7 cellular contexts compared by ENCODE assay signal in genomic region chr7:129596386-129596785, GRCh38. TPM values are rescaled to one million over a fixed set of nuclear protein-coding genes. Genes with fewer than 3 reads are reported as not detected.
DNase-seq lines count a peak whose midpoint lies in the region; ATAC-seq, FAIRE-seq and TF ChIP-seq lines count a peak whose summit lies in the region.
"Not testable (repeated sequence)": the region's sequence is repeated elsewhere in the genome, so short reads cannot be mapped to it uniquely, and the experiment has no call there.

No MANE protein-coding gene starts in this region.

- H3K4me3 Mint-ChIP-seq in astrocyte (ENCODE audit: unreplicated experiment) = not testable (repeated sequence)

- H3K9me2 ChIP-seq in PC-3 (replicated peaks; ENCODE audit: low read length) = not testable (repeated sequence)

- not testable (repeated sequence) for ATAC-seq in PC-3

- not testable (repeated sequence) for H4K20me1 ChIP-seq in PC-3 (ENCODE audit: low read length); astrocyte (ENCODE audit: insufficient read depth, low read length)

- peak; percentile 75 for DNase-seq in Daoy (ENCODE audit: low read depth)
- DNase-seq in GOT3 (lab: John Stamatoyannopoulos, UW) = peak; percentile 9
- peak; percentile 55 for DNase-seq in HT1080 (ENCODE audit: low read depth)
- DNase-seq in PC-3 = peak; percentile 30
- peak; percentile 36 for DNase-seq in astrocyte (ENCODE audit: low read depth)
- peak; percentile 36 for DNase-seq in bronchial epithelial cell (ENCODE audit: low read depth)
- peak; percentile 21 for DNase-seq in kidney tubule cell (ENCODE audit: low spot score)

- intact Hi-C loops in PC-3 (cut with micrococcal nuclease) = loop anchor here (5.0 kb wide), 1 partner anchor 64 kb away; no protein-coding TSS in a partner anchor

- not testable (repeated sequence) for TF ChIP-seq CTCF in PC-3 (conservative IDR thresholded peaks at IDR 0.05; ENCODE audit: low read depth, low read length); astrocyte (IDR thresholded peaks at IDR 0.05; ENCODE audit: insufficient read depth, low read depth, low read length); bronchial epithelial cell (IDR thresholded peaks at IDR 0.05; ENCODE audit: insufficient read depth, low read length, severe bottlenecking)

- H3K9me3 ChIP-seq in PC-3 (ENCODE audit: low read length); astrocyte (ENCODE audit: insufficient read depth, low read depth, low read length): not testable (repeated sequence)

- not testable (repeated sequence) for H3K4me2 ChIP-seq in PC-3 (ENCODE audit: low read length); astrocyte (ENCODE audit: low read length)

- H3K27me3 ChIP-seq in PC-3 (ENCODE audit: low read length); astrocyte (ENCODE audit: insufficient read depth, low read length); bronchial epithelial cell (ENCODE audit: control insufficient read depth, insufficient read depth, low read length): not testable (repeated sequence)

- H3K4me1 Mint-ChIP-seq in astrocyte (ENCODE audit: low read depth, unreplicated experiment) = not testable (repeated sequence)

- H3K4me3 ChIP-seq in PC-3 (ENCODE audit: low read length); astrocyte (ENCODE audit: insufficient read depth, low read depth, low read length); bronchial epithelial cell (ENCODE audit: low read depth, low read length): not testable (repeated sequence)

- H3K36me3 ChIP-seq in PC-3 (ENCODE audit: low read depth, low read length); astrocyte (ENCODE audit: insufficient read depth, low read length); bronchial epithelial cell (ENCODE audit: control insufficient read depth, insufficient read depth, low read length): not testable (repeated sequence)

- H3K9me3 Mint-ChIP-seq in astrocyte (ENCODE audit: unreplicated experiment) = not testable (repeated sequence)

- not testable (repeated sequence) for H3K27ac Mint-ChIP-seq in astrocyte (ENCODE audit: unreplicated experiment)

- H3F3A ChIP-seq in PC-3 (ENCODE audit: low read length, unreplicated experiment) = not testable (repeated sequence)

- not testable (repeated sequence) for H3K27me3 Mint-ChIP-seq in astrocyte (ENCODE audit: low read depth, unreplicated experiment)

- H3K27ac ChIP-seq in PC-3 (ENCODE audit: low read length); astrocyte (ENCODE audit: low read depth, low read length): not testable (repeated sequence)

- not testable (repeated sequence) for H3K36me3 Mint-ChIP-seq in astrocyte (ENCODE audit: low read depth, unreplicated experiment)

- not testable (repeated sequence) for H3K79me2 ChIP-seq in PC-3 (ENCODE audit: low read length); astrocyte (ENCODE audit: insufficient read depth, low read length)

- CTCF ChIA-PET in PC-3 (lab: Charles Lee) = not testable (repeated sequence)

- not testable (repeated sequence) for FAIRE-seq in astrocyte (lab: Jason Lieb, UNC); bronchial epithelial cell (lab: Jason Lieb, UNC)

- POLR2A ChIA-PET in PC-3 (lab: Charles Lee; ENCODE audit: unreplicated experiment) = not testable (repeated sequence)

- H3K4me1 ChIP-seq in PC-3 (ENCODE audit: insufficient read depth, low read length); astrocyte (ENCODE audit: insufficient read depth, low read length): not testable (repeated sequence)

- H3K9ac ChIP-seq in PC-3 (ENCODE audit: low read length); astrocyte (ENCODE audit: low read length): not testable (repeated sequence)

- H2AFZ ChIP-seq in PC-3 (ENCODE audit: low read length); astrocyte (ENCODE audit: low read depth, low read length): not testable (repeated sequence)

- BruUV-seq in PC-3 (replicated peaks; lab: Mats Ljungman, UMichigan) = TSS peak; percentile 88

RNA-seq across cellular contexts. Expression of gene NRF1, which starts 15.1 kb away (rescaled TPM):
- 10.7 and 15.7 TPM in 2 replicates for total RNA-seq in Daoy (2014; rRNA removed; shearing (Covaris generic))
- 13.3 and 14.6 TPM in 2 replicates for total RNA-seq in HT1080 (2014; rRNA removed; shearing (Covaris generic))
- polyA plus RNA-seq in HT1080 (2015; cell fraction: cytosol; rRNA removed) = 12.4 and 13.9 TPM in 2 replicates
- polyA plus RNA-seq in HT1080 (2015; cell fraction: nucleus; rRNA removed) = 14.1 and 20.1 TPM in 2 replicates
- total RNA-seq in PC-3 (2014; rRNA removed) (13.6 and 21.1 TPM in 2 replicates), astrocyte (11.7 and 12.7 TPM in 2 replicates), bronchial epithelial cell (12.1 and 16.4 TPM in 2 replicates)

Comparison
In these comparisons a context has a peak if more than half of its experiments do, and no peak if none do; other contexts are left out.
1. DNase-seq: peak in every context shown above with its lines; median percentile 75 in Daoy; 55 in HT1080; 36 in astrocyte; 36 in bronchial epithelial cell; 30 in PC-3; 21 in kidney tubule cell; 9 in GOT3.